ENCODE assay signal across 15 cellular contexts in genomic region chr12:63978519-63978918, GRCh38.
DNase-seq lines count a peak whose midpoint lies in the region; ATAC-seq and TF ChIP-seq lines count a peak whose summit lies in the region.
"Had no signal": no experiment of that assay in that cellular context is flagged by ENCODE, and none has a peak within 500 bp of the region (broad histone marks: within the 10 kb centered on the region; RNA-seq: fewer than 3 reads in every experiment).

No MANE protein-coding gene starts in this region.

- H3K4me1 ChIP-seq in osteoblast (ENCODE audit: insufficient read depth, low read length), result peaks cover 11% of the 10 kb centered on the region

- no peak overlapping the region for H3K4me2 ChIP-seq in osteoblast (ENCODE audit: insufficient read depth, low read length)

- H3K36me3 ChIP-seq in osteoblast (ENCODE audit: insufficient read depth, low read length), result no peaks in the 10 kb centered on the region
- H3K36me3 ChIP-seq: heart right ventricle had no signal

- peak; percentile 89 for DNase-seq in EL
- peak; percentile 5 for DNase-seq in NCI-H446 treated with DMSO at 0.1 percent for 48 hours (lab: John Stamatoyannopoulos, UW)
- peak; percentile 26 for DNase-seq in dedifferentiated amniotic fluid mesenchymal stem cell (ENCODE audit: extremely low spot score)
- no peak for DNase-seq in osteoblast (ENCODE audit: insufficient read length, low spot score, missing footprints)
- no peak for DNase-seq in stimulated activated CD4-positive, alpha-beta T cell treated with anti-CD3 and anti-CD28 coated beads, Interleukin-1b, Interleukin-23, amount 100 ng/mL, for 48 hours
- DNase-seq in caudate nucleus (lab: John Stamatoyannopoulos, UW), result no peak
- DNase-seq: activated CD4-positive, alpha-beta T cell treated with anti-CD3 and anti-CD28 coated beads, Interleukin-2, amount 10 ng/mL, durations not matched to agents 7 days and 5 days; CD8-positive, alpha-beta memory T cell; heart right ventricle; NCI-H1694; stimulated activated CD4-positive, alpha-beta T cell treated with anti-CD3 and anti-CD28 coated beads, Interleukin-2, amount 100 ng/mL, for 24 hours; stimulated activated naive CD4-positive, alpha-beta T cell; T-helper 17 cell had no signal

- H3K4me3 ChIP-seq in osteoblast (ENCODE audit: insufficient read depth, low read length), result no peak overlapping the region
- H3K4me3 ChIP-seq: heart right ventricle had no signal

- H3K27ac ChIP-seq in osteoblast (ENCODE audit: low read depth, low read length), result peak overlapping the region; percentile 46
- no peak overlapping the region for H3K27ac ChIP-seq in caudate nucleus (ENCODE audit: low read depth, low read length)
- H3K27ac ChIP-seq: heart right ventricle had no signal

- H3K79me2 ChIP-seq in osteoblast (ENCODE audit: insufficient read depth, low read length), result peaks cover 84% of the 10 kb centered on the region

- ATAC-seq in GM19452 (IDR thresholded peaks at IDR 0.05; ENCODE audit: unreplicated experiment) (no peak), GM18858 (IDR thresholded peaks at IDR 0.05; ENCODE audit: unreplicated experiment) (no peak)
- ATAC-seq: heart right ventricle, T-helper 17 cell had no signal

- no peaks in the 10 kb centered on the region for H4K20me1 ChIP-seq in osteoblast (ENCODE audit: insufficient read depth, low read length)

- H3K27me3 ChIP-seq in osteoblast (ENCODE audit: insufficient read depth, low read length), result no peaks in the 10 kb centered on the region
- H3K27me3 ChIP-seq: heart right ventricle had no signal

- no peaks in the 10 kb centered on the region for H3K9me3 ChIP-seq in osteoblast (ENCODE audit: low read depth, low read length)
- H3K9me3 ChIP-seq: heart right ventricle had no signal

- no peak overlapping the region for H2AFZ ChIP-seq in osteoblast (ENCODE audit: low read length)

- TF ChIP-seq CTCF in osteoblast (IDR thresholded peaks at IDR 0.05; ENCODE audit: extremely low read depth, low read depth, low read length), result no peak

Comparison
In these comparisons a context has a peak if more than half of its experiments do, and no peak if none do; other contexts are left out.
1. DNase-seq: peak in EL (single experiment), NCI-H446 treated with DMSO at 0.1 percent for 48 hours (single experiment) and dedifferentiated amniotic fluid mesenchymal stem cell (single experiment); none in osteoblast (single experiment), stimulated activated CD4-positive, alpha-beta T cell treated with anti-CD3 and anti-CD28 coated beads, Interleukin-1b, Interleukin-23, amount 100 ng/mL, for 48 hours (single experiment) and caudate nucleus (0 of 61).